ENCODE assay signal across 11 cellular contexts in genomic region chr2:68317971-68318685, GRCh38. TPM values are rescaled to one million over a fixed set of nuclear protein-coding genes. Genes with fewer than 3 reads are reported as not detected.
DNase-seq lines count a peak whose midpoint lies in the region; ATAC-seq and TF ChIP-seq lines count a peak whose summit lies in the region.
"Had no signal": no experiment of that assay in that cellular context is flagged by ENCODE, and none has a peak within 500 bp of the region (broad histone marks: within the 10 kb centered on the region; RNA-seq: fewer than 3 reads in every experiment).

No MANE protein-coding gene starts in this region.

- H3K36me3 Mint-ChIP-seq in endothelial cell (ENCODE audit: low read depth, unreplicated experiment) (peaks cover 5% of the 10 kb centered on the region), natural killer cell (no peaks in the 10 kb centered on the region)

- DNase-seq in A673 (ENCODE audit: low spot score) (no peak), NCI-H2081 treated with DMSO at 0.1 percent for 48 hours (lab: John Stamatoyannopoulos, UW) (peak; percentile 0), endothelial cell (ENCODE audit: low spot score) (no peak), natural killer cell (no peak), NCI-H69 (lab: John Stamatoyannopoulos, UW) (no peak), SKM-1 (lab: John Stamatoyannopoulos, UW; ENCODE audit: unreplicated experiment) (no peak)
- no peak for DNase-seq in stimulated activated CD8-positive, alpha-beta memory T cell treated with anti-CD3 and anti-CD28 coated beads, Interleukin-4, amount 100 ng/mL, for 48 hours
- no peak for DNase-seq in stimulated activated naive CD8-positive, alpha-beta T cell treated with anti-CD3 and anti-CD28 coated beads, Interleukin-15, amount 100 ng/mL, for 72 hours
- DNase-seq: DMS79 treated with DMSO at 0.1 percent for 48 hours, trophoblast cell had no signal

- no peak for ATAC-seq in natural killer cell
- ATAC-seq in stimulated activated naive CD8-positive, alpha-beta T cell treated with anti-CD3 and anti-CD28 coated beads, Interleukin-15, amount 100 ng/mL, for 72 hours, result no peak

- POLR2A ChIA-PET in A673 (lab: Charles Lee; ENCODE audit: low non-redundant PET), result interaction anchor here (0.7 kb wide), 1 partner anchor 43 kb away, joined by 5 read pairs; no protein-coding TSS in a partner anchor

- H3K27ac ChIP-seq in A673 (ENCODE audit: low read depth, low read length, poor library complexity, severe bottlenecking), result peak overlapping the region; percentile 85

- peaks cover 10% of the 10 kb centered on the region for H3K4me1 ChIP-seq in A673 (ENCODE audit: insufficient read depth, low read length, poor library complexity, severe bottlenecking)

- no TSS peak for BruUV-seq in A673 (replicated peaks; lab: Mats Ljungman, UMichigan)

- peaks cover 6% of the 10 kb centered on the region for H3K27me3 Mint-ChIP-seq in endothelial cell (ENCODE audit: unreplicated experiment)
- H3K27me3 Mint-ChIP-seq in natural killer cell (ENCODE audit: low read depth in 2 of 2), result peaks cover 37 to 43% of the 10 kb centered on the region in 2 donors
- H3K27me3 Mint-ChIP-seq in stimulated activated naive CD8-positive, alpha-beta T cell treated with anti-CD3 and anti-CD28 coated beads, Interleukin-15, amount 100 ng/mL, for 72 hours, result peaks cover 58% of the 10 kb centered on the region

- H3K27ac Mint-ChIP-seq in endothelial cell (ENCODE audit: unreplicated experiment), result no peak overlapping the region
- no peak overlapping the region for H3K27ac Mint-ChIP-seq in natural killer cell
- H3K27ac Mint-ChIP-seq in stimulated activated naive CD8-positive, alpha-beta T cell treated with anti-CD3 and anti-CD28 coated beads, Interleukin-15, amount 100 ng/mL, for 72 hours, result no peak overlapping the region

- TF ChIP-seq CTCF in A673 (conservative IDR thresholded peaks at IDR 0.05; ENCODE audit: low read depth, low read length) (no peak), endothelial cell (IDR thresholded peaks at IDR 0.05; ENCODE audit: unreplicated experiment) (no peak), natural killer cell (IDR thresholded peaks at IDR 0.05) (no peak)

- H3K36me3 ChIP-seq in A673 (ENCODE audit: insufficient read depth, low read length, poor library complexity, severe bottlenecking), result peaks cover 28% of the 10 kb centered on the region

- H3K4me3 Mint-ChIP-seq in endothelial cell (ENCODE audit: unreplicated experiment) (peak overlapping the region; percentile 98), natural killer cell (peak overlapping the region; percentile 87)
- no peak overlapping the region for H3K4me3 Mint-ChIP-seq in stimulated activated naive CD8-positive, alpha-beta T cell treated with anti-CD3 and anti-CD28 coated beads, Interleukin-15, amount 100 ng/mL, for 72 hours

- CTCF ChIA-PET in A673 (lab: Charles Lee), result no interaction called here

- peaks cover 18% of the 10 kb centered on the region for H3K4me1 Mint-ChIP-seq in endothelial cell (ENCODE audit: unreplicated experiment)
- H3K4me1 Mint-ChIP-seq in natural killer cell, result peaks cover 6 to 21% of the 10 kb centered on the region in 2 donors
- peaks cover 20% of the 10 kb centered on the region for H3K4me1 Mint-ChIP-seq in stimulated activated naive CD8-positive, alpha-beta T cell treated with anti-CD3 and anti-CD28 coated beads, Interleukin-15, amount 100 ng/mL, for 72 hours

- intact Hi-C loops in A673 (cut with micrococcal nuclease; ENCODE audit: unreplicated experiment) (no loop called here), natural killer cell (cut with micrococcal nuclease) (no loop called here)

- H3K4me3 ChIP-seq in A673 (ENCODE audit: low read depth, low read length, poor library complexity, severe bottlenecking), result peak overlapping the region; percentile 67

- H3K9me3 Mint-ChIP-seq in endothelial cell (ENCODE audit: unreplicated experiment), result no peaks in the 10 kb centered on the region
- H3K9me3 Mint-ChIP-seq in natural killer cell, result no peaks in the 10 kb centered on the region
- peaks cover 0 to 3% of the 10 kb centered on the region in 2 donors for H3K9me3 Mint-ChIP-seq in stimulated activated naive CD8-positive, alpha-beta T cell treated with anti-CD3 and anti-CD28 coated beads, Interleukin-15, amount 100 ng/mL, for 72 hours

- H3K9me3 ChIP-seq in A673 (ENCODE audit: low read depth, low read length, poor library complexity, severe bottlenecking), result no peaks in the 10 kb centered on the region

- no peaks in the 10 kb centered on the region for H3K27me3 ChIP-seq in A673 (replicated peaks; ENCODE audit: insufficient read depth, low read depth, low read length, poor library complexity)

RNA-seq across cellular contexts. Expression of gene CNRIP1, which starts 1.6 kb away (rescaled TPM):
- total RNA-seq in A673 (2021) (18.4 and 22.2 TPM in 2 replicates), endothelial cell (ENCODE audit: unreplicated experiment) (21.8 TPM), natural killer cell (under 1 TPM in 2 of 3 donors, not detected in 1; 0.39 to 0.98 TPM)
- total RNA-seq: T-helper 2 cell treated with Interferon-gamma antibody and Interleukin-4, amounts not matched to agents 100 ng/mL and 5 ng/mL, for 36 hours had no signal

RNA-seq across cellular contexts. Expression of gene PLEK, which starts 47.0 kb away (rescaled TPM):
- total RNA-seq in A673 (2021), result not detected in 2 replicates
- not detected for total RNA-seq in endothelial cell (ENCODE audit: unreplicated experiment)
- 100 to 1,000 TPM; 307 to 368 (median 333) TPM for total RNA-seq in natural killer cell

Comparison
In these comparisons a context has a peak if more than half of its experiments do, and no peak if none do; other contexts are left out.
1. H3K4me3 Mint-ChIP-seq: peak in endothelial cell (single experiment) and natural killer cell (single experiment); none in stimulated activated naive CD8-positive, alpha-beta T cell treated with anti-CD3 and anti-CD28 coated beads, Interleukin-15, amount 100 ng/mL, for 72 hours (0 of 2).
2. RNA of gene PLEK, which starts 47.0 kb away (total RNA-seq): 307 to 368 TPM in natural killer cell; not detected in endothelial cell (single experiment) and not detected in A673; every median in the first group is over 100 times any median in the second.